ENCODE assay signal across 28 cellular contexts in the genomic region with DNA sequence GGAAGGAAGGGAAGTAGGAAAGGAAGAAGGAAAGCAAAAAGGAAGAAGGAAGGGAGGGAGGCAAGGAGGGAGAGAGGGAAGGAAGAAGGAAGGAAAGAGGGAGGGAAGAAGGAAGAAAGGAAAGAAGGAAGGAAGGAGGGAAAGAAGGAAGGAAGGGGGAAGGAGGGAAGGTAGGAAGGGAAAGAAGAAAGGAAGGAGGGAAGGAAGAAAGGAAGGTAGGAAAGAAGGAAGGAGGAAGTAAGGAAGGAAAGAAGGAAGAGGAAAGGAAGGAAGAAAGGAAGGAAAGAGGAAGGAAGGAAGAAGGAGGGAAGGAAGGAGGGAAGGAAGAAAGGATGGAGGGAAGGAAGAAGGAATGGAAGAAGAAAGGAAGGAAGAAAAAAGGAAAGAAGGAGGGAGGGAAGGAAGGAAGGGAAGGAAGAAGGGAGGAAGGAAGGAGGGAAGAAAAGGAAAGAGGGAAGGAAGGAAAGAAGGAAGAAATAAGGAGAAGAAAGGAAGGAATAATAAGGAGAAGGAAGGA.
"Had no signal": no experiment of that assay in that cellular context is flagged by ENCODE, and none has a peak within 500 bp of the region (broad histone marks: within the 10 kb centered on the region; RNA-seq: fewer than 3 reads in every experiment).

No MANE protein-coding gene starts in this region.

- H3K27me3 Mint-ChIP-seq: stimulated activated naive CD8-positive, alpha-beta T cell treated with anti-CD3 and anti-CD28 coated beads, Interleukin-15, Interleukin-2, amounts not matched to agents 100 ng/mL and 50 ng/mL, for 24 hours had no signal

- FAIRE-seq: pancreas, urothelium cell line had no signal

- H3K27ac ChIP-seq: neural progenitor cell, pancreas, psoas muscle, skin epidermis, spleen, stomach, thoracic aorta, thyroid gland, tibial nerve, upper lobe of left lung, vagina had no signal

- H3K4me2 ChIP-seq: smooth muscle cell had no signal

- H3K27ac Mint-ChIP-seq: stimulated activated effector memory CD8-positive, alpha-beta T cell treated with anti-CD3 and anti-CD28 coated beads, Interleukin-12 subunit alpha, Interleukin-12 subunit beta, amount 100 ng/mL, for 72 hours; stimulated activated naive B cell treated with anti-CD40 and anti-IgM and Interleukin-4, amounts not matched to agents 10 μg/mL and 1 μg/mL and 100 μg/mL, for 72 hours; stimulated activated naive CD8-positive, alpha-beta T cell treated with anti-CD3 and anti-CD28 coated beads, Interleukin-15, Interleukin-2, amounts not matched to agents 100 ng/mL and 50 ng/mL, for 24 hours had no signal

- H3K4me1 Mint-ChIP-seq: naive B cell; naive thymus-derived CD8-positive, alpha-beta T cell; stimulated activated effector memory CD8-positive, alpha-beta T cell treated with anti-CD3 and anti-CD28 coated beads, Interleukin-12 subunit alpha, Interleukin-12 subunit beta, amount 100 ng/mL, for 72 hours; stimulated activated naive B cell treated with anti-CD40 and anti-IgM and Interleukin-4, amounts not matched to agents 10 μg/mL and 1 μg/mL and 100 μg/mL, for 72 hours had no signal

- H3K4me3 Mint-ChIP-seq: naive B cell; naive thymus-derived CD8-positive, alpha-beta T cell; nephron; neural progenitor cell; stimulated activated effector memory CD8-positive, alpha-beta T cell treated with anti-CD3 and anti-CD28 coated beads, Interleukin-12 subunit alpha, Interleukin-12 subunit beta, amount 100 ng/mL, for 72 hours; stimulated activated naive B cell treated with anti-CD40 and anti-IgM and Interleukin-4, amounts not matched to agents 10 μg/mL and 1 μg/mL and 100 μg/mL, for 72 hours; stimulated activated naive CD8-positive, alpha-beta T cell treated with anti-CD3 and anti-CD28 coated beads, Interleukin-15, Interleukin-2, amounts not matched to agents 100 ng/mL and 50 ng/mL, for 24 hours had no signal

- H3K9ac ChIP-seq: neural progenitor cell had no signal

- H3K36me3 ChIP-seq: neural progenitor cell, pancreas, spleen, stomach, thoracic aorta, thyroid gland, tibial nerve, upper lobe of left lung, vagina had no signal

- ATAC-seq: naive thymus-derived CD8-positive, alpha-beta T cell; pancreas; psoas muscle; right cardiac atrium; sciatic nerve; stimulated activated effector memory CD8-positive, alpha-beta T cell treated with anti-CD3 and anti-CD28 coated beads, Interleukin-12 subunit alpha, Interleukin-12 subunit beta, amount 100 ng/mL, for 72 hours; stimulated activated naive B cell treated with anti-CD40 and anti-IgM and Interleukin-4, amounts not matched to agents 10 μg/mL and 1 μg/mL and 100 μg/mL, for 72 hours had no signal

- H3K4me1 ChIP-seq: neural progenitor cell, pancreas, psoas muscle, spleen, stomach, thyroid gland, tibial nerve, upper lobe of left lung, vagina had no signal

- H3K9me3 ChIP-seq: pancreas, psoas muscle, spleen, stomach, thoracic aorta, thyroid gland, tibial nerve, upper lobe of left lung, vagina had no signal

- H2AFZ ChIP-seq: neural progenitor cell had no signal

- H3K4me3 ChIP-seq: neural progenitor cell, pancreas, psoas muscle, skin epidermis, smooth muscle cell, spleen, stomach, thoracic aorta, thyroid gland, tibial nerve, upper lobe of left lung, vagina had no signal

- H3K36me3 Mint-ChIP-seq: naive B cell; naive thymus-derived CD8-positive, alpha-beta T cell; stimulated activated effector memory CD8-positive, alpha-beta T cell treated with anti-CD3 and anti-CD28 coated beads, Interleukin-12 subunit alpha, Interleukin-12 subunit beta, amount 100 ng/mL, for 72 hours; stimulated activated naive B cell treated with anti-CD40 and anti-IgM and Interleukin-4, amounts not matched to agents 10 μg/mL and 1 μg/mL and 100 μg/mL, for 72 hours had no signal

- H3K27me3 ChIP-seq: stomach, thyroid gland, tibial nerve, upper lobe of left lung, vagina had no signal

- DNase-seq: naive B cell; naive thymus-derived CD8-positive, alpha-beta T cell; occipital lobe; pancreas; psoas muscle; right cardiac atrium; spleen; stimulated activated CD4-positive, alpha-beta T cell treated with anti-CD3 and anti-CD28 coated beads, Interleukin-15, amount 100 ng/mL, for 24 hours; stimulated activated CD4-positive, alpha-beta T cell treated with anti-CD3 and anti-CD28 coated beads, Interleukin-2, amount 100 ng/mL, for 24 hours; stimulated activated CD4-positive, alpha-beta T cell treated with anti-CD3 and anti-CD28 coated beads, Interleukin-2, amount 100 ng/mL, for 48 hours; stimulated activated CD4-positive, alpha-beta T cell treated with anti-CD3 and anti-CD28 coated beads, Interleukin-4, amount 100 ng/mL, for 24 hours; stimulated activated naive B cell treated with anti-CD40 and anti-IgM and Interleukin-4, amounts not matched to agents 10 μg/mL and 1 μg/mL and 100 μg/mL, for 72 hours; stimulated activated naive CD4-positive, alpha-beta T cell treated with Interleukin-2 at 50 U/mL for 16 hours; stomach; thyroid gland; trophoblast cell; upper lobe of left lung had no signal

- H3K9me3 Mint-ChIP-seq: nephron; neural progenitor cell; stimulated activated effector memory CD8-positive, alpha-beta T cell treated with anti-CD3 and anti-CD28 coated beads, Interleukin-12 subunit alpha, Interleukin-12 subunit beta, amount 100 ng/mL, for 72 hours; stimulated activated naive CD8-positive, alpha-beta T cell treated with anti-CD3 and anti-CD28 coated beads, Interleukin-15, Interleukin-2, amounts not matched to agents 100 ng/mL and 50 ng/mL, for 24 hours had no signal
